Comparison of ENCODE assay signal across 20 cellular contexts in the genomic region with DNA sequence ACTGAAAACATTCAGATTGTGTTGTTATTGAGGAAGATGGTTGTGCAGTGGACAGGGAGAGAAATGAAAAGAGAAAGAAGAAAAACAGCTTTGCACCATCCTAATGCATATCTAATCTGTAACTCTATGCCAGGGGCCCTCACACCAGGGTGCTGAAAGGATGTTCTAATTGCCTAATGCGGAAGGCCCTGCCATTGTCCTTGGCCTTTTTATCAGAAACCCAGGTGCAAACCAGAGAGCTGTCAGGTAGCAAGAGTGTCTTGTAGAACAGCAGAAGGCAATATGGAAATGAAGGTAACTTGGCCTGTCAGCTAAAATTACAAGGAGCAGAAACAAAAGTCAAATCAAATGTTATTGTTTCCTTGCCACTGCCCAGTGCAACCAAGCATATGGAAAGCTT.
DNase-seq lines count a peak whose midpoint lies in the region; ATAC-seq and TF ChIP-seq lines count a peak whose summit lies in the region.
"Had no signal": no experiment of that assay in that cellular context is flagged by ENCODE, and none has a peak within 500 bp of the region (broad histone marks: within the 10 kb centered on the region; RNA-seq: fewer than 3 reads in every experiment).

No MANE protein-coding gene starts in this region.

- H3K36me3 ChIP-seq in suprapubic skin: no peaks in the 10 kb centered on the region
- H3K36me3 ChIP-seq: BLaER1 had no signal

- H3K4me1 Mint-ChIP-seq in nephron progenitor cell: peaks cover 40% of the 10 kb centered on the region
- H3K4me1 Mint-ChIP-seq: CD4-positive, alpha-beta memory T cell had no signal

- peaks cover 5% of the 10 kb centered on the region for H3K9me3 Mint-ChIP-seq in nephron progenitor cell

- H3K9me3 ChIP-seq in suprapubic skin: no peaks in the 10 kb centered on the region
- H3K9me3 ChIP-seq: BLaER1, SK-N-SH had no signal

- DNase-seq in G401 (ENCODE audit: low spot score) (peak; percentile 20), NCI-H187 treated with DMSO at 0.1 percent for 48 hours (lab: John Stamatoyannopoulos, UW) (peak; percentile 31), NCI-H748 treated with DMSO at 0.1 percent for 48 hours (lab: John Stamatoyannopoulos, UW) (peak; percentile 57), nephron progenitor cell (no peak), suprapubic skin (ENCODE audit: low spot score in 2 of 2) (no peak)
- DNase-seq in stimulated activated CD4-positive, alpha-beta T cell treated with anti-CD3 and anti-CD28 coated beads, Interleukin-2, amount 100 ng/mL, for 48 hours: no peak
- DNase-seq: Calu3; CD4-positive, alpha-beta memory T cell; KBM-7; NCI-H1105 treated with DMSO at 0.1 percent for 48 hours; NCI-H2029; NCI-H226; OCI-M1; SHP77 treated with DMSO at 0.1 percent for 48 hours; SK-N-SH had no signal

- no peak overlapping the region for H3K27ac ChIP-seq in suprapubic skin
- H3K27ac ChIP-seq: BLaER1 had no signal

- in situ Hi-C loops in G401 (cut with HindIII; ENCODE audit: low sequenced_read_pairs): no loop called here

- peak overlapping the region; percentile 5 for H3K27ac Mint-ChIP-seq in nephron progenitor cell
- H3K27ac Mint-ChIP-seq: CD4-positive, alpha-beta memory T cell had no signal

- H3K36me3 Mint-ChIP-seq in nephron progenitor cell (ENCODE audit: low read depth): no peaks in the 10 kb centered on the region
- H3K36me3 Mint-ChIP-seq: CD4-positive, alpha-beta memory T cell had no signal

- TF ChIP-seq CTCF in nephron progenitor cell (IDR thresholded peaks at IDR 0.05) (no peak), suprapubic skin (IDR thresholded peaks at IDR 0.05) (no peak)

- no peak for TF ChIP-seq POLR2A in suprapubic skin (IDR thresholded peaks at IDR 0.05)

- peaks cover 4% of the 10 kb centered on the region for H3K4me1 ChIP-seq in suprapubic skin
- H3K4me1 ChIP-seq: BLaER1 had no signal

- peak overlapping the region; percentile 11 for H3K4me3 Mint-ChIP-seq in nephron progenitor cell
- H3K4me3 Mint-ChIP-seq: CD4-positive, alpha-beta memory T cell had no signal

- H3K4me3 ChIP-seq in suprapubic skin: no peak overlapping the region
- H3K4me3 ChIP-seq: BLaER1, GM12878 had no signal

- no peak for TF ChIP-seq EP300 in suprapubic skin (IDR thresholded peaks at IDR 0.05)

- H3K27me3 ChIP-seq in suprapubic skin: no peaks in the 10 kb centered on the region
- H3K27me3 ChIP-seq: BLaER1 had no signal

- H3K27me3 Mint-ChIP-seq in nephron progenitor cell (ENCODE audit: low read depth, poor library complexity): no peaks in the 10 kb centered on the region

- no peak for ATAC-seq in HG03378 (IDR thresholded peaks at IDR 0.05; ENCODE audit: unreplicated experiment)
- ATAC-seq in GM19328 (IDR thresholded peaks at IDR 0.05; ENCODE audit: unreplicated experiment): no peak
- ATAC-seq: GM12878, HepG2 had no signal

- WGBS in suprapubic skin: 100% methylated on average over 1 of the region's 1 CpG

Comparison
In these comparisons a context has a peak if more than half of its experiments do, and no peak if none do; other contexts are left out.
1. DNase-seq: peak in G401 (single experiment), NCI-H187 treated with DMSO at 0.1 percent for 48 hours (single experiment) and NCI-H748 treated with DMSO at 0.1 percent for 48 hours (single experiment); none in nephron progenitor cell (single experiment), suprapubic skin (0 of 2) and stimulated activated CD4-positive, alpha-beta T cell treated with anti-CD3 and anti-CD28 coated beads, Interleukin-2, amount 100 ng/mL, for 48 hours (0 of 2).